Comparison of ENCODE assay signal across 25 cellular contexts in genomic region chr10:103775786-103776185, GRCh38.
DNase-seq lines count a peak whose midpoint lies in the region; ATAC-seq and TF ChIP-seq lines count a peak whose summit lies in the region.
"Had no signal": no experiment of that assay in that cellular context is flagged by ENCODE, and none has a peak within 500 bp of the region (broad histone marks: within the 10 kb centered on the region; RNA-seq: fewer than 3 reads in every experiment).

No MANE protein-coding gene starts in this region.

- peak overlapping the region; percentile 5 for H3K27ac ChIP-seq in psoas muscle
- H3K27ac ChIP-seq: BLaER1, HL-60, PC-9, SJSA1 had no signal

- H3K9me3 ChIP-seq in psoas muscle (no peaks in the 10 kb centered on the region), mucosa of descending colon (no peaks in the 10 kb centered on the region)
- H3K9me3 ChIP-seq: HAP-1, SJSA1 had no signal

- WGBS in psoas muscle, 3 donors: 90 to 92% (median 90%) methylated on average over 5 of the region's 5 CpGs

- no peak for ATAC-seq in psoas muscle
- ATAC-seq in mucosa of descending colon: no peak
- ATAC-seq: GM12878 had no signal

- no peak overlapping the region for H3K4me3 ChIP-seq in choroid plexus epithelial cell (ENCODE audit: low read depth, low read length)
- no peak overlapping the region for H3K4me3 ChIP-seq in psoas muscle
- no peak overlapping the region for H3K4me3 ChIP-seq in mucosa of descending colon
- H3K4me3 ChIP-seq: BLaER1, GM12878, HAP-1, PC-9, SJSA1 had no signal

- DNase-seq in NCI-H524 (lab: John Stamatoyannopoulos, UW): peak; percentile 39 to 71
- DNase-seq in NCI-H524 treated with DMSO at 0.1 percent for 48 hours (lab: John Stamatoyannopoulos, UW): no peak
- DNase-seq in NCI-H1694 (lab: John Stamatoyannopoulos, UW): peak; percentile 16
- no peak for DNase-seq in choroid plexus epithelial cell (ENCODE audit: low read depth)
- peak in 1 of 2 donors; percentile 23 for DNase-seq in psoas muscle
- no peak for DNase-seq in mucosa of descending colon
- no peak for DNase-seq in DMS53 (lab: John Stamatoyannopoulos, UW)
- DNase-seq: CD4-positive, CD25-positive, alpha-beta regulatory T cell; GOT3; HFFc6; Karpas-422; NCI-H1092; NCI-H1417 treated with DMSO at 0.1 percent for 48 hours; NCI-H187 treated with DMSO at 0.1 percent for 48 hours; NCI-H2107; NCI-H226; NCI-H510A treated with DMSO at 0.1 percent for 48 hours; NCI-H774; PC-9; Right ventricle myocardium superior had no signal

- H3K27me3 ChIP-seq in psoas muscle (ENCODE audit: insufficient read depth in 3 of 3, low read length in 2 of 3): no peaks in the 10 kb centered on the region
- H3K27me3 ChIP-seq: BLaER1, SJSA1 had no signal

- intact Hi-C loops in psoas muscle (cut with DNase I) (no loop called here), mucosa of descending colon (cut with DNase I, micrococcal nuclease) (no loop called here)

- H3K4me1 ChIP-seq in psoas muscle: peaks cover 52% of the 10 kb centered on the region
- H3K4me1 ChIP-seq in mucosa of descending colon (ENCODE audit: low read depth): peaks cover 28% of the 10 kb centered on the region

- TF ChIP-seq CTCF in choroid plexus epithelial cell (conservative IDR thresholded peaks at IDR 0.05; ENCODE audit: low read depth, low read length) (peak; percentile 13), psoas muscle (IDR thresholded peaks at IDR 0.05) (no peak), mucosa of descending colon (IDR thresholded peaks at IDR 0.05) (no peak)

- H3K36me3 ChIP-seq in psoas muscle (ENCODE audit: insufficient read depth in 1 of 2, low read depth in 1 of 2): no peaks in the 10 kb centered on the region
- no peaks in the 10 kb centered on the region for H3K36me3 ChIP-seq in mucosa of descending colon (ENCODE audit: low read depth)
- H3K36me3 ChIP-seq: HAP-1, SJSA1 had no signal

Comparison
In these comparisons a context has a peak if more than half of its experiments do, and no peak if none do; other contexts are left out.
1. DNase-seq: peak in NCI-H524 (2 of 2) and NCI-H1694 (single experiment); none in NCI-H524 treated with DMSO at 0.1 percent for 48 hours (single experiment), choroid plexus epithelial cell (single experiment), mucosa of descending colon (0 of 3) and DMS53 (single experiment).